Comparison of ENCODE assay signal across 1 cellular context in the genomic region with DNA sequence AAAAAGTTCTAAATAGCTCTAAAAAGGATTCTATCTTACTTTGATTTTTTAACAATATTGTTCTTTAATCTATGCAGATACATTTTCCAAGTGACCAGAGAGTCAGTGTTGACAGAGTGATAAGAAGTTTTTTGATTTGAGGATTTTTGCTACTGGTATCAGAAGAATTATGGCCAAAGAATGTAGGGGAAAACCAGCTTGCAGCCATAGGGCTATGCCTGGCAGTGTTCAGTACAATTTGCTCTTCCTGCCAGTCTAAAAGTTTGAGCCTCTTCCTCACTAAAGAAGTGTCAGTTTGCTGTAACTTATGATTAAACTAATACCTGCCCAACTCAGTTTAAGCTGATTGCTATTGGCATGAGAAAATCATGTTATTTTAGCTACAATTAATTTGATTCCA.
TF ChIP-seq lines count a peak whose summit lies in the region.

No MANE protein-coding gene starts in this region.

TF ChIP-seq in SK-N-SH treated with all-trans-retinoic acid at 6 μM for 48 hours, 23 proteins besides CTCF, POLR2A, EP300 and RAD21 (continued from another document):
- TF ChIP-seq PPARA (CRISPR knock-in tag; IDR thresholded peaks at IDR 0.05; ENCODE audit: borderline replicate concordance) (no peak), TOX (CRISPR knock-in tag; IDR thresholded peaks at IDR 0.05; ENCODE audit: borderline replicate concordance) (no peak), GLIS3 (CRISPR knock-in tag; IDR thresholded peaks at IDR 0.05) (no peak), ZC3H10 (CRISPR knock-in tag; IDR thresholded peaks at IDR 0.05) (no peak), ZNF70 (CRISPR knock-in tag; IDR thresholded peaks at IDR 0.05) (no peak), BACH2 (CRISPR knock-in tag; IDR thresholded peaks at IDR 0.05; ENCODE audit: borderline replicate concordance) (no peak), ARNTL (CRISPR knock-in tag; IDR thresholded peaks at IDR 0.05; ENCODE audit: borderline replicate concordance, low read depth) (no peak), ZFP3 (CRISPR knock-in tag; IDR thresholded peaks at IDR 0.05) (no peak), ZNF565 (CRISPR knock-in tag; conservative IDR thresholded peaks at IDR 0.05; ENCODE audit: low read depth) (no peak)
- TF ChIP-seq, protein P1, sequence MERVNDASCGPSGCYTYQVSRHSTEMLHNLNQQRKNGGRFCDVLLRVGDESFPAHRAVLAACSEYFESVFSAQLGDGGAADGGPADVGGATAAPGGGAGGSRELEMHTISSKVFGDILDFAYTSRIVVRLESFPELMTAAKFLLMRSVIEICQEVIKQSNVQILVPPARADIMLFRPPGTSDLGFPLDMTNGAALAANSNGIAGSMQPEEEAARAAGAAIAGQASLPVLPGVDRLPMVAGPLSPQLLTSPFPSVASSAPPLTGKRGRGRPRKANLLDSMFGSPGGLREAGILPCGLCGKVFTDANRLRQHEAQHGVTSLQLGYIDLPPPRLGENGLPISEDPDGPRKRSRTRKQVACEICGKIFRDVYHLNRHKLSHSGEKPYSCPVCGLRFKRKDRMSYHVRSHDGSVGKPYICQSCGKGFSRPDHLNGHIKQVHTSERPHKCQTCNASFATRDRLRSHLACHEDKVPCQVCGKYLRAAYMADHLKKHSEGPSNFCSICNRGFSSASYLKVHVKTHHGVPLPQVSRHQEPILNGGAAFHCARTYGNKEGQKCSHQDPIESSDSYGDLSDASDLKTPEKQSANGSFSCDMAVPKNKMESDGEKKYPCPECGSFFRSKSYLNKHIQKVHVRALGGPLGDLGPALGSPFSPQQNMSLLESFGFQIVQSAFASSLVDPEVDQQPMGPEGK (CRISPR knock-in tag; IDR thresholded peaks at IDR 0.05; ENCODE audit: borderline replicate concordance), result no peak
